Comparison of ENCODE assay signal across 18 cellular contexts in the genomic region with DNA sequence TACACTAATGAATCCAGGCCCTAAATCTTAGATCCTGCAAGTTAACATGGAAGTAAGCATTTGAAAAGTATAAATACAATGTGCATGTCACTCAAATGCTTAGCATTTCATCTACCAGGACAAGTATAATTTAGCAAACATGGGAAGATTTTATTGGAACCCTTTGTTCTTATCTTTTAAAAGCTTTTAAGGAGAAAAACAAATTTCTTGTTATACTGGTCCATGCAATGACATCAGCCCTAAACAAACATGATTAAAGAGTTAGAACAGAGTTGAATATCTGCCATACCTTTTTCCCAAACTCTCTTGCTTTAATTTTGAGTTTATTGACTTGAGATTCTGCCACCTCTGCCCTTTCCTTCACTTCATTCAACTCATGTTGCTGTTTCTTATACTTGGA.
DNase-seq lines count a peak whose midpoint lies in the region; ATAC-seq, FAIRE-seq and TF ChIP-seq lines count a peak whose summit lies in the region.
"Had no signal": no experiment of that assay in that cellular context is flagged by ENCODE, and none has a peak within 500 bp of the region (broad histone marks: within the 10 kb centered on the region; RNA-seq: fewer than 3 reads in every experiment).

No MANE protein-coding gene starts in this region.

- no peaks in the 10 kb centered on the region for H3F3A ChIP-seq in smooth muscle cell (ENCODE audit: low read depth)

- no peak overlapping the region for H3K4me2 ChIP-seq in Karpas-422 (ENCODE audit: low read depth, low read length, poor library complexity, severe bottlenecking)
- H3K4me2 ChIP-seq in smooth muscle cell = no peak overlapping the region
- H3K4me2 ChIP-seq: BLaER1 treated with 17β-estradiol and CSF1 and Interleukin-3, amounts not matched to agents 10 nM and 100 nM; GM23338 had no signal

- no peak for TF ChIP-seq POLR2A in body of pancreas (IDR thresholded peaks at IDR 0.05)

- DNase-seq in Karpas-422 = peak; percentile 2
- no peak for DNase-seq in body of pancreas
- no peak for DNase-seq in pancreas
- no peak for DNase-seq in smooth muscle cell (lab: John Stamatoyannopoulos, UW; ENCODE audit: unreplicated experiment)
- no peak for DNase-seq in NCI-H2227 treated with DMSO at 0.1 percent for 48 hours (lab: John Stamatoyannopoulos, UW)
- no peak for DNase-seq in posterior vena cava (ENCODE audit: low spot score)
- no peak for DNase-seq in Right ventricle myocardium inferior (ENCODE audit: missing footprints)
- DNase-seq: Calu3; CD8-positive, alpha-beta T cell; HCEC 1CT; HFFc6 had no signal

- no peak for FAIRE-seq in pancreas (lab: Jason Lieb, UNC)
- FAIRE-seq: G401.6, GM12891, GM19239, H54 had no signal

- TF ChIP-seq CTCF in 22Rv1 (IDR thresholded peaks at IDR 0.05) = no peak
- TF ChIP-seq CTCF in body of pancreas (IDR thresholded peaks at IDR 0.05) = no peak
- TF ChIP-seq CTCF in pancreas (IDR thresholded peaks at IDR 0.05) = no peak
- no peak for TF ChIP-seq CTCF in smooth muscle cell (IDR thresholded peaks at IDR 0.05; ENCODE audit: borderline replicate concordance, insufficient read depth, poor library complexity, severe bottlenecking)

- H3K79me2 ChIP-seq in Karpas-422 (ENCODE audit: low read length) = no peaks in the 10 kb centered on the region
- no peaks in the 10 kb centered on the region for H3K79me2 ChIP-seq in smooth muscle cell (ENCODE audit: low read depth)

- H3K9me3 ChIP-seq in Karpas-422 (ENCODE audit: low read length) = no peaks in the 10 kb centered on the region
- no peaks in the 10 kb centered on the region for H3K9me3 ChIP-seq in body of pancreas
- no peaks in the 10 kb centered on the region for H3K9me3 ChIP-seq in pancreas
- H3K9me3 ChIP-seq in smooth muscle cell (replicated peaks; ENCODE audit: low read depth) = no peaks in the 10 kb centered on the region

- H3K27ac ChIP-seq in 22Rv1 = peak overlapping the region; percentile 67
- no peak overlapping the region for H3K27ac ChIP-seq in Karpas-422 (ENCODE audit: low read length)
- H3K27ac ChIP-seq in body of pancreas = no peak overlapping the region
- peak overlapping the region in 1 of 4 donors; percentile 7 for H3K27ac ChIP-seq in pancreas
- H3K27ac ChIP-seq in smooth muscle cell (ENCODE audit: low read depth) = no peak overlapping the region
- H3K27ac ChIP-seq: BLaER1 treated with 17β-estradiol and CSF1 and Interleukin-3, amounts not matched to agents 10 nM and 100 nM had no signal

- no peaks in the 10 kb centered on the region for H3K27me3 ChIP-seq in Karpas-422 (ENCODE audit: low read length)
- no peaks in the 10 kb centered on the region for H3K27me3 ChIP-seq in body of pancreas
- H3K27me3 ChIP-seq in pancreas = no peaks in the 10 kb centered on the region
- H3K27me3 ChIP-seq in smooth muscle cell (ENCODE audit: low read depth) = no peaks in the 10 kb centered on the region
- H3K27me3 ChIP-seq: BLaER1 treated with 17β-estradiol and CSF1 and Interleukin-3, amounts not matched to agents 10 nM and 100 nM had no signal

- H3K4me1 ChIP-seq in Karpas-422 (ENCODE audit: low read length) (peaks cover 1% of the 10 kb centered on the region), body of pancreas (peaks cover 10% of the 10 kb centered on the region), pancreas (peaks cover 4 to 9% (median 7%) of the 10 kb centered on the region in 3 donors), smooth muscle cell (ENCODE audit: low read depth) (no peaks in the 10 kb centered on the region)

- no peaks in the 10 kb centered on the region for H3K9me2 ChIP-seq in Karpas-422 (replicated peaks; ENCODE audit: insufficient read depth, low read length)

- H2AFZ ChIP-seq in Karpas-422 (ENCODE audit: low read length) (no peak overlapping the region), smooth muscle cell (ENCODE audit: low read depth) (no peak overlapping the region)

- no peaks in the 10 kb centered on the region for H4K20me1 ChIP-seq in Karpas-422 (ENCODE audit: insufficient read depth, low read depth, low read length)
- H4K20me1 ChIP-seq in smooth muscle cell (ENCODE audit: low read depth) = no peaks in the 10 kb centered on the region
- H4K20me1 ChIP-seq: BLaER1 treated with 17β-estradiol and CSF1 and Interleukin-3, amounts not matched to agents 10 nM and 100 nM had no signal

- ATAC-seq in body of pancreas = peak; percentile 67
- ATAC-seq in pancreas = peak; percentile 43 to 76 (median 70)
- ATAC-seq in Right ventricle myocardium inferior = no peak
- ATAC-seq: CD8-positive, alpha-beta T cell; GM23338 had no signal

- H3K36me3 ChIP-seq in Karpas-422 (ENCODE audit: insufficient read depth, low read length) (no peaks in the 10 kb centered on the region), body of pancreas (replicated peaks in 1 of 2; ENCODE audit: insufficient read depth in 1 of 2, low read depth in 2 of 2) (no peaks in the 10 kb centered on the region), pancreas (no peaks in the 10 kb centered on the region), smooth muscle cell (ENCODE audit: low read depth) (no peaks in the 10 kb centered on the region)
- H3K36me3 ChIP-seq: BLaER1 treated with 17β-estradiol and CSF1 and Interleukin-3, amounts not matched to agents 10 nM and 100 nM had no signal

- intact Hi-C loops in body of pancreas (cut with DNase I) (no loop called here), pancreas (cut with DNase I) (no loop called here), posterior vena cava (cut with DNase I) (no loop called here), Right ventricle myocardium inferior (cut with DNase I) (no loop called here)

- H3K4me3 ChIP-seq in Karpas-422 (ENCODE audit: low read length) = no peak overlapping the region
- H3K4me3 ChIP-seq in body of pancreas = no peak overlapping the region
- H3K4me3 ChIP-seq in pancreas = no peak overlapping the region
- no peak overlapping the region for H3K4me3 ChIP-seq in smooth muscle cell
- H3K4me3 ChIP-seq: BLaER1 treated with 17β-estradiol and CSF1 and Interleukin-3, amounts not matched to agents 10 nM and 100 nM; GM23338 had no signal

- no peak overlapping the region for H3K9ac ChIP-seq in Karpas-422 (ENCODE audit: low read length)
- H3K9ac ChIP-seq in smooth muscle cell (ENCODE audit: low read depth) = no peak overlapping the region
- H3K9ac ChIP-seq: BLaER1 treated with 17β-estradiol and CSF1 and Interleukin-3, amounts not matched to agents 10 nM and 100 nM had no signal
